ENCODE assay signal across 13 cellular contexts in genomic region chr13:50006426-50007135, GRCh38. TPM values are rescaled to one million over a fixed set of nuclear protein-coding genes. Genes with fewer than 3 reads are reported as not detected.
DNase-seq lines count a peak whose midpoint lies in the region; ATAC-seq and TF ChIP-seq lines count a peak whose summit lies in the region.
"Had no signal": no experiment of that assay in that cellular context is flagged by ENCODE, and none has a peak within 500 bp of the region (broad histone marks: within the 10 kb centered on the region; RNA-seq: fewer than 3 reads in every experiment).

No MANE protein-coding gene starts in this region.

- H3K36me3 Mint-ChIP-seq in stimulated activated naive CD8-positive, alpha-beta T cell treated with anti-CD3 and anti-CD28 coated beads, Interleukin-15, Interleukin-2, amounts not matched to agents 100 ng/mL and 50 ng/mL, for 24 hours (ENCODE audit: low read depth), result peaks cover 73% of the 10 kb centered on the region
- H3K36me3 Mint-ChIP-seq in brain (peaks cover 100% of the 10 kb centered on the region), immature natural killer cell (peaks cover 3 to 15% (median 4%) of the 10 kb centered on the region in 3 donors)

- H3K9me3 Mint-ChIP-seq in stimulated activated naive CD8-positive, alpha-beta T cell treated with anti-CD3 and anti-CD28 coated beads, Interleukin-15, Interleukin-2, amounts not matched to agents 100 ng/mL and 50 ng/mL, for 24 hours, result no peaks in the 10 kb centered on the region
- H3K9me3 Mint-ChIP-seq in stimulated activated naive CD8-positive, alpha-beta T cell treated with anti-CD3 and anti-CD28 coated beads, Interleukin-15, amount 100 ng/mL, for 72 hours, result no peaks in the 10 kb centered on the region
- peaks cover 0 to 9% (median 5%) of the 10 kb centered on the region in 5 experiments for H3K9me3 Mint-ChIP-seq in brain
- H3K9me3 Mint-ChIP-seq in immature natural killer cell, result no peaks in the 10 kb centered on the region

- DNase-seq in stimulated activated naive CD8-positive, alpha-beta T cell treated with anti-CD3 and anti-CD28 coated beads, Interleukin-15, amount 100 ng/mL, for 72 hours, result no peak
- DNase-seq in immature natural killer cell, result no peak
- no peak for DNase-seq in KBM-7
- no peak for DNase-seq in globus pallidus (ENCODE audit: low spot score)
- DNase-seq in activated CD8-positive, alpha-beta memory T cell treated with anti-CD3 and anti-CD28 coated beads for 24 hours, result no peak
- DNase-seq: occipital lobe; SJCRH30; stimulated activated naive CD4-positive, alpha-beta T cell treated with Interleukin-2 at 50 U/mL for 16 hours had no signal

- TF ChIP-seq CTCF in brain (conservative IDR thresholded peaks at IDR 0.05), result no peak

- peaks cover 35% of the 10 kb centered on the region for H3K4me1 Mint-ChIP-seq in stimulated activated naive CD8-positive, alpha-beta T cell treated with anti-CD3 and anti-CD28 coated beads, Interleukin-15, Interleukin-2, amounts not matched to agents 100 ng/mL and 50 ng/mL, for 24 hours (ENCODE audit: low read depth)
- peaks cover 18% of the 10 kb centered on the region for H3K4me1 Mint-ChIP-seq in stimulated activated naive CD8-positive, alpha-beta T cell treated with anti-CD3 and anti-CD28 coated beads, Interleukin-15, amount 100 ng/mL, for 72 hours
- peaks cover 35% of the 10 kb centered on the region for H3K4me1 Mint-ChIP-seq in brain
- H3K4me1 Mint-ChIP-seq in immature natural killer cell, result peaks cover 31 to 65% of the 10 kb centered on the region in 2 donors

- no peaks in the 10 kb centered on the region for H3K27me3 Mint-ChIP-seq in stimulated activated naive CD8-positive, alpha-beta T cell treated with anti-CD3 and anti-CD28 coated beads, Interleukin-15, Interleukin-2, amounts not matched to agents 100 ng/mL and 50 ng/mL, for 24 hours
- no peaks in the 10 kb centered on the region for H3K27me3 Mint-ChIP-seq in stimulated activated naive CD8-positive, alpha-beta T cell treated with anti-CD3 and anti-CD28 coated beads, Interleukin-15, amount 100 ng/mL, for 72 hours
- H3K27me3 Mint-ChIP-seq in brain (no peaks in the 10 kb centered on the region), immature natural killer cell (ENCODE audit: low read depth in 3 of 3) (no peaks in the 10 kb centered on the region)
- H3K27me3 Mint-ChIP-seq: activated naive CD8-positive, alpha-beta T cell had no signal

- in situ Hi-C loops in KBM-7 (cut with MboI; ENCODE audit: low pct_unique_long_range_greater_than_20kb, low sequenced_read_pairs), result no loop called here

- peak overlapping the region; percentile 18 for H3K27ac Mint-ChIP-seq in stimulated activated naive CD8-positive, alpha-beta T cell treated with anti-CD3 and anti-CD28 coated beads, Interleukin-15, Interleukin-2, amounts not matched to agents 100 ng/mL and 50 ng/mL, for 24 hours
- H3K27ac Mint-ChIP-seq in stimulated activated naive CD8-positive, alpha-beta T cell treated with anti-CD3 and anti-CD28 coated beads, Interleukin-15, amount 100 ng/mL, for 72 hours, result no peak overlapping the region
- H3K27ac Mint-ChIP-seq in brain (peak overlapping the region in 3 of 5 experiments; percentile 23 to 69 (median 47)), immature natural killer cell (peak overlapping the region; percentile 3 to 76 (median 42))
- H3K27ac Mint-ChIP-seq: activated naive CD8-positive, alpha-beta T cell had no signal

- no peak for ATAC-seq in stimulated activated naive CD8-positive, alpha-beta T cell treated with anti-CD3 and anti-CD28 coated beads, Interleukin-15, amount 100 ng/mL, for 72 hours
- ATAC-seq in HG03439 (IDR thresholded peaks at IDR 0.05; ENCODE audit: unreplicated experiment), result no peak
- ATAC-seq: esophagus mucosa had no signal

- H3K4me3 Mint-ChIP-seq in stimulated activated naive CD8-positive, alpha-beta T cell treated with anti-CD3 and anti-CD28 coated beads, Interleukin-15, Interleukin-2, amounts not matched to agents 100 ng/mL and 50 ng/mL, for 24 hours, result no peak overlapping the region
- no peak overlapping the region for H3K4me3 Mint-ChIP-seq in stimulated activated naive CD8-positive, alpha-beta T cell treated with anti-CD3 and anti-CD28 coated beads, Interleukin-15, amount 100 ng/mL, for 72 hours
- H3K4me3 Mint-ChIP-seq in brain, result peak overlapping the region in 1 of 5 experiments; percentile 40
- no peak overlapping the region for H3K4me3 Mint-ChIP-seq in immature natural killer cell
- H3K4me3 Mint-ChIP-seq: activated naive CD8-positive, alpha-beta T cell had no signal

RNA-seq across cellular contexts. Expression of gene KCNRG, which starts 8.7 kb away (rescaled TPM):
- polyA plus RNA-seq in brain (ENCODE audit: insufficient read depth, low read depth, low replicate concordance), result 0.63 TPM
- polyA plus RNA-seq in immature natural killer cell, result under 1 TPM in 2 of 3 donors, not detected in 1; 0.27 to 0.36 TPM

RNA-seq across cellular contexts. Expression of gene TRIM13, which starts 9.7 kb away (rescaled TPM):
- 13.8 TPM for polyA plus RNA-seq in brain (ENCODE audit: insufficient read depth, low read depth, low replicate concordance)
- 10 to 100 TPM in 2 of 3 donors, 1 to 10 TPM in 1; 6.4 to 14.3 (median 14.0) TPM for polyA plus RNA-seq in immature natural killer cell

Comparison
In these comparisons a context has a peak if more than half of its experiments do, and no peak if none do; other contexts are left out.
1. H3K27ac Mint-ChIP-seq: peak in stimulated activated naive CD8-positive, alpha-beta T cell treated with anti-CD3 and anti-CD28 coated beads, Interleukin-15, Interleukin-2, amounts not matched to agents 100 ng/mL and 50 ng/mL, for 24 hours (single experiment), brain (3 of 5) and immature natural killer cell (6 of 6); none in stimulated activated naive CD8-positive, alpha-beta T cell treated with anti-CD3 and anti-CD28 coated beads, Interleukin-15, amount 100 ng/mL, for 72 hours (0 of 2).